ENCODE assay signal across 7 cellular contexts in genomic region chr17:43556292-43556691, GRCh38. TPM values are rescaled to one million over a fixed set of nuclear protein-coding genes. Genes with fewer than 3 reads are reported as not detected.
A peak's percentile ranks its signal among the peaks of the same experiment; 100 is the strongest.
DNase-seq lines count a peak whose midpoint lies in the region; ATAC-seq lines count a peak whose summit lies in the region.

No MANE protein-coding gene starts in this region.

- no peak overlapping the region for H3K4me3 Mint-ChIP-seq in stimulated activated memory B cell treated with anti-CD40 and anti-IgM and Interleukin-4, amounts not matched to agents 10 μg/mL and 1 μg/mL and 100 μg/mL, for 72 hours

- ATAC-seq in esophagus mucosa: peak; percentile 93
- ATAC-seq in stimulated activated memory B cell treated with anti-CD40 and anti-IgM and Interleukin-4, amounts not matched to agents 10 μg/mL and 1 μg/mL and 100 μg/mL, for 72 hours: peak; percentile 60

- no peaks in the 10 kb centered on the region for H3K36me3 Mint-ChIP-seq in stimulated activated memory B cell treated with anti-CD40 and anti-IgM and Interleukin-4, amounts not matched to agents 10 μg/mL and 1 μg/mL and 100 μg/mL, for 72 hours

- H3K9me3 Mint-ChIP-seq in stimulated activated memory B cell treated with anti-CD40 and anti-IgM and Interleukin-4, amounts not matched to agents 10 μg/mL and 1 μg/mL and 100 μg/mL, for 72 hours: no peaks in the 10 kb centered on the region

- H3K27ac Mint-ChIP-seq in stimulated activated memory B cell treated with anti-CD40 and anti-IgM and Interleukin-4, amounts not matched to agents 10 μg/mL and 1 μg/mL and 100 μg/mL, for 72 hours: no peak overlapping the region

- DNase-seq in GOT3 (lab: John Stamatoyannopoulos, UW) (peak; percentile 17), NOMO-1 (lab: John Stamatoyannopoulos, UW; ENCODE audit: unreplicated experiment in 2 of 2) (peak; percentile 99), cortex of kidney (lab: John Stamatoyannopoulos, UW) (no peak), activated gamma-delta T cell treated with Interleukin-2 at 50 U/mL for 16 hours (no peak)
- DNase-seq in activated effector memory CD4-positive, alpha-beta T cell treated with anti-CD3 and anti-CD28 coated beads, Interleukin-2, amount 50 U/mL, for 16 hours: no peak

- peaks cover 6% of the 10 kb centered on the region for H3K4me1 Mint-ChIP-seq in stimulated activated memory B cell treated with anti-CD40 and anti-IgM and Interleukin-4, amounts not matched to agents 10 μg/mL and 1 μg/mL and 100 μg/mL, for 72 hours

- H3K27me3 Mint-ChIP-seq in stimulated activated memory B cell treated with anti-CD40 and anti-IgM and Interleukin-4, amounts not matched to agents 10 μg/mL and 1 μg/mL and 100 μg/mL, for 72 hours: peaks cover 57% of the 10 kb centered on the region

RNA-seq across cellular contexts. Expression of gene ETV4, which starts 10.2 kb away (rescaled TPM):
- 5.7 TPM for total RNA-seq in esophagus mucosa

Comparison
In these comparisons a context has a peak if more than half of its experiments do, and no peak if none do; other contexts are left out.
1. DNase-seq: peak in GOT3 (single experiment) and NOMO-1 (2 of 2); none in activated effector memory CD4-positive, alpha-beta T cell treated with anti-CD3 and anti-CD28 coated beads, Interleukin-2, amount 50 U/mL, for 16 hours (single experiment), cortex of kidney (single experiment) and activated gamma-delta T cell treated with Interleukin-2 at 50 U/mL for 16 hours (single experiment).